Comparison of ENCODE assay signal across 18 cellular contexts in the genomic region with DNA sequence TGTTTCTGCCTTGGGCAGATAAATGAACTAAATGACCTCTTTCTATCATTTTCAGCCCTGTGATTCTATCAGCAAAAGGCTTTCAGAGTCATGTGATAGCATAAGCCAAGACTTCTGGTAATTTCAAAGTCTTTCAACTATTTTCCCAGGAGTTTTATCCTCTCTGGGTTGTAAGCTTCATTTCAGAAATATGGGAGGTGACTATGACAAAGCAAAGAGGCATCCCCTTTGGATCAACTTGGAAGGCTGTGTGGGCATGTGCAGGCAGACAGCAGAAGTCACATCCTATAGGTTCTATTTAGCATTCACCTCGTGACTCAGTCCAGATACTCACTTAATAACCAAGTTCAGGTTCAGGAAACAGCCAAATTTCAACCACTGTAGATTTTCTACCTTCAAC.
DNase-seq lines count a peak whose midpoint lies in the region; ATAC-seq, FAIRE-seq and TF ChIP-seq lines count a peak whose summit lies in the region.
"Had no signal": no experiment of that assay in that cellular context is flagged by ENCODE, and none has a peak within 500 bp of the region (broad histone marks: within the 10 kb centered on the region; RNA-seq: fewer than 3 reads in every experiment).

No MANE protein-coding gene starts in this region.

- H3K9me3 ChIP-seq in pancreas: no peaks in the 10 kb centered on the region
- H3K9me3 ChIP-seq: thoracic aorta had no signal

- H3K4me3 ChIP-seq in pancreas: no peak overlapping the region
- H3K4me3 ChIP-seq: cardiac muscle cell, hepatocyte, thoracic aorta had no signal

- peak; percentile 58 for FAIRE-seq in H54 (lab: Jason Lieb, UNC)
- FAIRE-seq in urothelium cell line (lab: Jason Lieb, UNC): peak; percentile 5
- FAIRE-seq in pancreas (lab: Jason Lieb, UNC): no peak

- TF ChIP-seq CTCF in pancreas (IDR thresholded peaks at IDR 0.05): no peak

- WGBS in pancreas, 2 donors: 26 to 48% methylated on average over 1 of the region's 1 CpG

- DNase-seq in H54 (ENCODE audit: insufficient read length, low spot score): no peak
- DNase-seq in fibroblast of peridontal ligament (ENCODE audit: extremely low read depth): peak; percentile 67
- DNase-seq in urothelium cell line (ENCODE audit: low spot score): peak; percentile 16
- no peak for DNase-seq in hippocampal formation (lab: John Stamatoyannopoulos, UW)
- DNase-seq in pancreas: no peak
- DNase-seq: activated CD8-positive, alpha-beta memory T cell treated with anti-CD3 and anti-CD28 coated beads, Interleukin-2, amount 10 ng/mL, durations not matched to agents 7 days and 5 days; activated gamma-delta T cell treated with Interleukin-2 at 50 U/mL for 16 hours; effector memory CD8-positive, alpha-beta T cell; KBM-7; naive thymus-derived CD8-positive, alpha-beta T cell; NCI-H1417 treated with DMSO at 0.1 percent for 48 hours; WERI-Rb-1 had no signal

- no peak overlapping the region for H3K27ac ChIP-seq in pancreas
- H3K27ac ChIP-seq: cardiac muscle cell, hepatocyte, WERI-Rb-1 had no signal

- TF ChIP-seq POLR2A in H54 (IDR thresholded peaks at IDR 0.05; ENCODE audit: low read depth, low read length): no peak

- H3K36me3 ChIP-seq in pancreas: no peaks in the 10 kb centered on the region
- H3K36me3 ChIP-seq: cardiac muscle cell, thoracic aorta, WERI-Rb-1 had no signal

- peak; percentile 66 for ATAC-seq in SK-N-SH treated with all-trans-retinoic acid at 6 μM for 48 hours
- no peak for ATAC-seq in GM21737 (IDR thresholded peaks at IDR 0.05; ENCODE audit: unreplicated experiment)
- no peak for ATAC-seq in pancreas
- ATAC-seq: activated CD8-positive, alpha-beta memory T cell treated with anti-CD3 and anti-CD28 coated beads, Interleukin-2, amount 10 ng/mL, durations not matched to agents 7 days and 5 days; effector memory CD8-positive, alpha-beta T cell; left lobe of liver; naive thymus-derived CD8-positive, alpha-beta T cell had no signal

- intact Hi-C loops in pancreas (cut with DNase I): no loop called here

- H3K27me3 ChIP-seq in pancreas: no peaks in the 10 kb centered on the region
- H3K27me3 ChIP-seq: cardiac muscle cell, hepatocyte had no signal

- H3K4me1 ChIP-seq in pancreas: no peaks in the 10 kb centered on the region

TF ChIP-seq in SK-N-SH treated with all-trans-retinoic acid at 6 μM for 48 hours, 23 proteins besides CTCF, POLR2A, EP300 and RAD21:
- no peak for TF ChIP-seq ESRRG (CRISPR knock-in tag; IDR thresholded peaks at IDR 0.05)
- TF ChIP-seq SNAI2 (CRISPR knock-in tag; IDR thresholded peaks at IDR 0.05): no peak
- no peak for TF ChIP-seq RARB (CRISPR knock-in tag; IDR thresholded peaks at IDR 0.05)
- TF ChIP-seq ZNF565 (CRISPR knock-in tag; conservative IDR thresholded peaks at IDR 0.05; ENCODE audit: low read depth): no peak
- TF ChIP-seq, protein P1, sequence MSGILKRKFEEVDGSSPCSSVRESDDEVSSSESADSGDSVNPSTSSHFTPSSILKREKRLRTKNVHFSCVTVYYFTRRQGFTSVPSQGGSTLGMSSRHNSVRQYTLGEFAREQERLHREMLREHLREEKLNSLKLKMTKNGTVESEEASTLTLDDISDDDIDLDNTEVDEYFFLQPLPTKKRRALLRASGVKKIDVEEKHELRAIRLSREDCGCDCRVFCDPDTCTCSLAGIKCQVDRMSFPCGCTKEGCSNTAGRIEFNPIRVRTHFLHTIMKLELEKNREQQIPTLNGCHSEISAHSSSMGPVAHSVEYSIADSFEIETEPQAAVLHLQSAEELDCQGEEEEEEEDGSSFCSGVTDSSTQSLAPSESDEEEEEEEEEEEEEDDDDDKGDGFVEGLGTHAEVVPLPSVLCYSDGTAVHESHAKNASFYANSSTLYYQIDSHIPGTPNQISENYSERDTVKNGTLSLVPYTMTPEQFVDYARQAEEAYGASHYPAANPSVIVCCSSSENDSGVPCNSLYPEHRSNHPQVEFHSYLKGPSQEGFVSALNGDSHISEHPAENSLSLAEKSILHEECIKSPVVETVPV (CRISPR knock-in tag; IDR thresholded peaks at IDR 0.05): no peak
- TF ChIP-seq POU6F1 (CRISPR knock-in tag; IDR thresholded peaks at IDR 0.05; ENCODE audit: borderline replicate concordance, low read depth): no peak

Comparison
In these comparisons a context has a peak if more than half of its experiments do, and no peak if none do; other contexts are left out.
1. DNase-seq: peak in fibroblast of peridontal ligament (single experiment) and urothelium cell line (single experiment); none in H54 (single experiment), hippocampal formation (0 of 2) and pancreas (0 of 6).